In the genomic region with DNA sequence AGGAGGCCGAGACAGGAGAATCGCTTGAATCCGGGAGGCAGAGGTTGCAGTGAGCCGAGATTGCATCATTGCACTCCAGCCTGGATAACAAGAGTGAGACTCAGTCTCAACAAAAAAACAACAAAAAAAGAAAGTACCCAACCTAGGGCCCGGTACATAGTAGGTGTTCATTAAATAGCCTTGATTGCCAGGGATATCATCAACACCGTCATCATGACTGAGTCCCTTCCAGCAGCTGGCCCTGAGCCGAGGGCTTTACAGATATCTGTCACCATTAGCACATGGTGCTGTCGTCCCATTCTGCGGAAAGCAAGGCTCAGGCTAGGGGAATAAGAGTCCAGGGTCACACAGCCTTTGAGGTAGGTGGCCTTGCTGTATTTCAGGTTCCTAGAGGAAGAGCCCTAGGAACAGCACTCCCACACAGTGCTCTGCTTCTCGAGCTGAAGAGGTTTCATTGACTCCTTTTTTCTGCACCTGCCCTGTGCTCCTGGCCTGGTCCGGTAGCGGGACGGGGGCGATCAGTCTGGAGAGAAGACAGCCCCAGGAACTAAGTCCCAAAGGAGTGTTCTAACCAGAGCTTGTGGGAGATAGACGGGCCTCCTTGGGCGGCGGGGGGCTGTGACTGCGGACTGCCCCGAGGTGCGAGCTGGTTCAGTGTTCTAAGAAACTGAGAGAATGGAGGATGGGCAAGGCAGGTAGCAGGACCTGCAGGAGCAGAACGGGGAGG, we compare ENCODE assay signal across 8 cellular contexts. TPM values are rescaled to one million over a fixed set of nuclear protein-coding genes. Genes with fewer than 3 reads are reported as not detected.
DNase-seq lines count a peak whose midpoint lies in the region; ATAC-seq and TF ChIP-seq lines count a peak whose summit lies in the region.

No MANE protein-coding gene starts in this region.

- H3K4me1 ChIP-seq in lower lobe of right lung: peaks cover 32% of the 10 kb centered on the region
- H3K4me1 ChIP-seq in thoracic aorta (ENCODE audit: control insufficient read depth in 1 of 2, low read depth in 2 of 2): peaks cover 21 to 38% of the 10 kb centered on the region in 2 donors

- H3K4me3 Mint-ChIP-seq in T-helper 2 cell treated with Interferon-gamma antibody and Interleukin-4, amounts not matched to agents 5 μg/mL and 100 μg/mL, for 36 hours: peak overlapping the region; percentile 66

- no peak overlapping the region for H3K27ac Mint-ChIP-seq in T-helper 2 cell treated with Interferon-gamma antibody and Interleukin-4, amounts not matched to agents 5 μg/mL and 100 μg/mL, for 36 hours

- H3K9me3 Mint-ChIP-seq in T-helper 2 cell treated with Interferon-gamma antibody and Interleukin-4, amounts not matched to agents 5 μg/mL and 100 μg/mL, for 36 hours: no peaks in the 10 kb centered on the region

- H3K27ac ChIP-seq in adipose tissue (ENCODE audit: low read depth, low read length): peak overlapping the region; percentile 65
- peak overlapping the region; percentile 85 for H3K27ac ChIP-seq in lower lobe of right lung
- H3K27ac ChIP-seq in thoracic aorta: peak overlapping the region; percentile 21 to 93

- no peak for DNase-seq in T-helper 2 cell treated with Interferon-gamma antibody and Interleukin-4, amounts not matched to agents 5 μg/mL and 100 μg/mL, for 36 hours (ENCODE audit: low spot score)
- DNase-seq in T-helper 2 cell (no peak), lower lobe of right lung (no peak), thoracic aorta (ENCODE audit: low spot score) (no peak), occipital lobe (lab: John Stamatoyannopoulos, UW) (no peak)
- no peak for DNase-seq in activated CD4-positive, alpha-beta T cell treated with anti-CD3 and anti-CD28 coated beads for 1 hour
- DNase-seq in activated CD4-positive, alpha-beta T cell treated with anti-CD3 and anti-CD28 coated beads for 48 hours: no peak

- TF ChIP-seq CTCF in lower lobe of right lung (IDR thresholded peaks at IDR 0.05): no peak
- TF ChIP-seq CTCF in thoracic aorta (IDR thresholded peaks at IDR 0.05): no peak

- H3K36me3 Mint-ChIP-seq in T-helper 2 cell treated with Interferon-gamma antibody and Interleukin-4, amounts not matched to agents 5 μg/mL and 100 μg/mL, for 36 hours (ENCODE audit: low read depth): no peaks in the 10 kb centered on the region

- no peaks in the 10 kb centered on the region for H3K27me3 ChIP-seq in lower lobe of right lung (ENCODE audit: low read depth)
- H3K27me3 ChIP-seq in thoracic aorta (replicated peaks; ENCODE audit: insufficient read depth): no peaks in the 10 kb centered on the region

- WGBS in adipose tissue, 3 donors: 40 to 57% (median 54%) methylated on average over 21 of the region's 21 CpGs

- no peaks in the 10 kb centered on the region for H3K36me3 ChIP-seq in lower lobe of right lung
- H3K36me3 ChIP-seq in thoracic aorta: no peaks in the 10 kb centered on the region

- intact Hi-C loops in lower lobe of right lung (cut with DNase I): loop anchor here (10.0 kb wide), 1 partner anchor 62 kb away; no protein-coding TSS in a partner anchor

- H3K4me1 Mint-ChIP-seq in T-helper 2 cell treated with Interferon-gamma antibody and Interleukin-4, amounts not matched to agents 5 μg/mL and 100 μg/mL, for 36 hours (ENCODE audit: low read depth): peaks cover 7% of the 10 kb centered on the region

- H3K4me3 ChIP-seq in lower lobe of right lung (peak overlapping the region; percentile 56), thoracic aorta (peak overlapping the region; percentile 75)

- ATAC-seq in lower lobe of right lung: no peak
- no peak for ATAC-seq in thoracic aorta (ENCODE audit: insufficient number of reproducible peaks, low FRiP score, low read depth)

- peaks cover 37% of the 10 kb centered on the region for H3K27me3 Mint-ChIP-seq in T-helper 2 cell treated with Interferon-gamma antibody and Interleukin-4, amounts not matched to agents 5 μg/mL and 100 μg/mL, for 36 hours (ENCODE audit: low read depth)

- H3K9me3 ChIP-seq in lower lobe of right lung (no peaks in the 10 kb centered on the region), thoracic aorta (no peaks in the 10 kb centered on the region)

RNA-seq across cellular contexts. Expression of gene CXXC5, which starts 48.2 kb away (rescaled TPM):
- polyA plus RNA-seq in adipose tissue: 10 to 100 TPM; 14.2 to 52.3 (median 39.0) TPM
- total RNA-seq in lower lobe of right lung (27.3 TPM), thoracic aorta (10 to 100 TPM; 58.5 to 62.5 TPM), occipital lobe (37.1 TPM)
